In the genomic region with DNA sequence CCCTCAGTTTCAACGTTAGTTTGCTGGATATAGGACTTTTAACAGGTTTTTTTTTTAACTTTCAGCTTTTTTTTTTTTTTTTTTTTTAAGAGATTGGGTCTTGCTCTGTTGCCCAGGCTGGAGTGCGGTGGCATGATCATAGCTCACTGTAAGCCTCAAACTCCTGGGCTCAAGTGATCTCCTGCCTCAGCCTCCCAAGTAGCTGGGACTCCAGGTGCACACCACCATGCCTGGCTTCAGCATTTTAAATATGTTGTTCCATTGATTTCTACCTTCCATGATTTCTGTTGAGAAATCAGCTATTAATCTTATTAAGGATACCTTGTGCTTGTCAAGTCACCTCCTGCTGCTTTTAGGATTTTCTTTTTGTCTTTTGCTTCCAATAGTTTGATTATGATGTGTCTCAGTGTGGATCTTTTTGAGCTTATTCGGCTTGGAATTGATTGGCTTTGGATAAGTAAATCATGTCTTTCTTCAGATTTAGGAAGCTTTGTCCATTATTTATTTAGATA, we compare ENCODE assay signal across 37 cellular contexts.
"Had no signal": no experiment of that assay in that cellular context is flagged by ENCODE, and none has a peak within 500 bp of the region (broad histone marks: within the 10 kb centered on the region; RNA-seq: fewer than 3 reads in every experiment).

No MANE protein-coding gene starts in this region.

- FAIRE-seq: astrocyte, TTC549 had no signal

- H3K4me3 ChIP-seq: adrenal gland, body of pancreas, breast epithelium had no signal

- H3K4me1 Mint-ChIP-seq: activated CD4-positive, alpha-beta memory T cell treated with anti-CD3 and anti-CD28 coated beads, Interleukin-2, amount 10 ng/mL, durations not matched to agents 7 days and 5 days had no signal

- ATAC-seq: activated CD4-positive, alpha-beta T cell treated with anti-CD3 and anti-CD28 coated beads for 36 hours; activated CD4-positive, CD25-positive, alpha-beta regulatory T cell treated with anti-CD3 and anti-CD28 coated beads, Interleukin-2, amount 50 U/mL, for 24 hours; activated naive CD4-positive, alpha-beta T cell treated with anti-CD3 and anti-CD28 coated beads, Interleukin-2, amount 50 U/mL, for 72 hours; activated T-cell treated with anti-CD3 and anti-CD28 coated beads, Interleukin-2, amount 50 U/mL, for 4 hours; activated T-cell treated with anti-CD3 and anti-CD28 coated beads, Interleukin-2, amount 50 U/mL, for 72 hours; activated T-helper 17 cell treated with anti-CD3 and anti-CD28 coated beads, Interleukin-2, amount 50 U/mL, for 72 hours; body of pancreas had no signal

- H3K27me3 Mint-ChIP-seq: activated CD4-positive, alpha-beta memory T cell treated with anti-CD3 and anti-CD28 coated beads, Interleukin-2, amount 10 ng/mL, durations not matched to agents 7 days and 5 days; activated CD4-positive, alpha-beta T cell treated with anti-CD3 and anti-CD28 coated beads for 36 hours; activated CD4-positive, alpha-beta T cell treated with anti-CD3 and anti-CD28 coated beads, Interleukin-2, amount 10 ng/mL, durations not matched to agents 7 days and 5 days; activated naive CD8-positive, alpha-beta T cell treated with anti-CD3 and anti-CD28 coated beads for 36 hours; activated T-helper 17 cell treated with anti-CD3 and anti-CD28 coated beads, Interleukin-2, amount 50 U/mL, for 72 hours had no signal

- H3K36me3 ChIP-seq: adrenal gland, brain microvascular endothelial cell, breast epithelium had no signal

- H3K4me1 ChIP-seq: adrenal gland, body of pancreas, breast epithelium had no signal

- H3K27me3 ChIP-seq: adrenal gland, body of pancreas, brain microvascular endothelial cell, breast epithelium had no signal

- DNase-seq: activated CD4-positive, alpha-beta memory T cell treated with anti-CD3 and anti-CD28 coated beads, Interleukin-2, amount 10 ng/mL, durations not matched to agents 7 days and 5 days; activated CD4-positive, alpha-beta T cell treated with anti-CD3 and anti-CD28 coated beads for 1 hour; activated CD4-positive, alpha-beta T cell treated with anti-CD3 and anti-CD28 coated beads for 36 hours; activated CD4-positive, alpha-beta T cell treated with anti-CD3 and anti-CD28 coated beads for 48 hours; activated CD4-positive, alpha-beta T cell treated with anti-CD3 and anti-CD28 coated beads, Interleukin-2, amount 10 ng/mL, durations not matched to agents 7 days and 5 days; activated CD4-positive, alpha-beta T cell treated with anti-CD3 and anti-CD28 coated beads, Interleukin-2, amount 50 U/mL, for 48 hours; activated CD4-positive, CD25-positive, alpha-beta regulatory T cell; activated CD8-positive, alpha-beta memory T cell treated with anti-CD3 and anti-CD28 coated beads, Interleukin-2, amount 50 U/mL, for 4 hours; activated effector memory CD4-positive, alpha-beta T cell treated with anti-CD3 and anti-CD28 coated beads, Interleukin-2, amount 50 U/mL, for 16 hours; activated gamma-delta T cell treated with Interleukin-2 at 50 U/mL for 16 hours; activated naive CD4-positive, alpha-beta T cell; activated naive CD4-positive, alpha-beta T cell treated with anti-CD3 and anti-CD28 coated beads for 36 hours; activated naive CD4-positive, alpha-beta T cell treated with anti-CD3 and anti-CD28 coated beads, Interleukin-2, amount 50 U/mL, for 16 hours; activated naive CD8-positive, alpha-beta T cell treated with anti-CD3 and anti-CD28 coated beads for 36 hours; activated T-cell treated with anti-CD3 and anti-CD28 coated beads for 4 hours; activated T-cell treated with anti-CD3 and anti-CD28 coated beads, Interleukin-2, amount 50 U/mL, for 1 hour; activated T-cell treated with anti-CD3 and anti-CD28 coated beads, Interleukin-2, amount 50 U/mL, for 4 hours; activated T-cell treated with anti-CD3 and anti-CD28 coated beads, Interleukin-2, amount 50 U/mL, for 72 hours; adrenal gland; amniotic stem cell; aorta; body of pancreas; brain microvascular endothelial cell; central memory CD4-positive, alpha-beta T cell; T-helper 1 cell; T-helper 2 cell; T-helper 9 cell had no signal

- H3K27ac ChIP-seq: adrenal gland, body of pancreas, brain microvascular endothelial cell, breast epithelium, VCaP had no signal

- H3K27ac Mint-ChIP-seq: activated CD4-positive, alpha-beta memory T cell treated with anti-CD3 and anti-CD28 coated beads, Interleukin-2, amount 10 ng/mL, durations not matched to agents 7 days and 5 days; activated CD4-positive, alpha-beta T cell treated with anti-CD3 and anti-CD28 coated beads for 36 hours; activated CD4-positive, alpha-beta T cell treated with anti-CD3 and anti-CD28 coated beads, Interleukin-2, amount 10 ng/mL, durations not matched to agents 7 days and 5 days; activated naive CD4-positive, alpha-beta T cell treated with anti-CD3 and anti-CD28 coated beads for 36 hours; activated naive CD4-positive, alpha-beta T cell treated with anti-CD3 and anti-CD28 coated beads, Interleukin-2, amount 50 U/mL, for 72 hours; activated naive CD8-positive, alpha-beta T cell treated with anti-CD3 and anti-CD28 coated beads for 36 hours; activated T-cell treated with anti-CD3 and anti-CD28 coated beads, Interleukin-2, amount 50 U/mL, for 72 hours; activated T-helper 1 cell treated with anti-CD3 and anti-CD28 coated beads, Interleukin-12 subunit alpha, Interleukin-12 subunit beta, Interleukin-2, Interleukin-4 antibody, amounts not matched to agents 30 ng/mL and 10 ng/mL and 1 ng/mL, durations not matched to agents 14 hours and 24 hours and 36 hours; activated T-helper 17 cell treated with anti-CD3 and anti-CD28 coated beads, Interleukin-2, amount 50 U/mL, for 72 hours; T-helper 1 cell treated with Interleukin-12 subunit alpha and Interleukin-12 subunit beta and Interleukin-4 antibody, amounts not matched to agents 30 μg/mL and 1 μg/mL, for 36 hours; T-helper 2 cell treated with Interferon-gamma antibody and Interleukin-4, amounts not matched to agents 5 μg/mL and 100 μg/mL, for 36 hours had no signal

- H3K4me3 Mint-ChIP-seq: activated CD4-positive, alpha-beta memory T cell treated with anti-CD3 and anti-CD28 coated beads, Interleukin-2, amount 10 ng/mL, durations not matched to agents 7 days and 5 days; activated CD4-positive, alpha-beta T cell treated with anti-CD3 and anti-CD28 coated beads for 36 hours; activated CD4-positive, alpha-beta T cell treated with anti-CD3 and anti-CD28 coated beads, Interleukin-2, amount 10 ng/mL, durations not matched to agents 7 days and 5 days; activated naive CD4-positive, alpha-beta T cell treated with anti-CD3 and anti-CD28 coated beads for 36 hours; activated naive CD8-positive, alpha-beta T cell treated with anti-CD3 and anti-CD28 coated beads for 36 hours; activated T-cell treated with anti-CD3 and anti-CD28 coated beads, Interleukin-2, amount 50 U/mL, for 4 hours; activated T-cell treated with anti-CD3 and anti-CD28 coated beads, Interleukin-2, amount 50 U/mL, for 72 hours; activated T-helper 1 cell treated with anti-CD3 and anti-CD28 coated beads, Interleukin-12 subunit alpha, Interleukin-12 subunit beta, Interleukin-2, Interleukin-4 antibody, amounts not matched to agents 30 ng/mL and 10 ng/mL and 1 ng/mL, durations not matched to agents 14 hours and 24 hours and 36 hours; activated T-helper 17 cell treated with anti-CD3 and anti-CD28 coated beads, Interleukin-2, amount 50 U/mL, for 72 hours; T-helper 1 cell treated with Interleukin-12 subunit alpha and Interleukin-12 subunit beta and Interleukin-4 antibody, amounts not matched to agents 30 μg/mL and 1 μg/mL, for 36 hours; T-helper 2 cell treated with Interferon-gamma antibody and Interleukin-4, amounts not matched to agents 5 μg/mL and 100 μg/mL, for 36 hours had no signal
